ENCODE assay signal across 28 cellular contexts in the genomic region with DNA sequence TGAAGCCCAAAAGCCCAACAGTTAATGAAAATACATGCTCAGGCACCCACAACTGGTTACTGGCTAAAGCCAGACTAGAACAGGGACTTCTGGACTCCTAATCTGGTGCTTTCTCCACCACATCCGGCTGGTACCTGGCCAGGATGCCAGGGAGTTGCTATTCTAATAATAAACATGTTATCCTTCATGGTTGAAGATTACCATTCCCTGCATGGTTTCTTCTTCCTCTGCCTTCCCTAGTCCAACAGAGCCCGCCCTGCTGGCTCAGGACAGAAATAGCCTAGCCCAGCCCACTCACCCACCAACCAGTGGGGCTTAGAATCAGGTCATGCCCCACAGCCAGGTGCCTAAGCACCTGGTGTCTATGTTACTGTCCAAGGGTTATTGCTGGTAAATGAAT. TPM values are rescaled to one million over a fixed set of nuclear protein-coding genes. Genes with fewer than 3 reads are reported as not detected.
DNase-seq lines count a peak whose midpoint lies in the region; ATAC-seq and TF ChIP-seq lines count a peak whose summit lies in the region.
"Had no signal": no experiment of that assay in that cellular context is flagged by ENCODE, and none has a peak within 500 bp of the region (broad histone marks: within the 10 kb centered on the region; RNA-seq: fewer than 3 reads in every experiment).

No MANE protein-coding gene starts in this region.

- H3K4me3 ChIP-seq in GM23248, result no peak overlapping the region
- H3K4me3 ChIP-seq: dorsolateral prefrontal cortex, pancreas, tibial artery had no signal

- DNase-seq in AG20443 (ENCODE audit: low spot score) (peak; percentile 25), GM23248 (no peak), fibroblast of gingiva (ENCODE audit: low read depth) (peak; percentile 10), SIG-M5 (lab: John Stamatoyannopoulos, UW) (no peak), dermis blood vessel endothelial cell (no peak), NCI-H526 treated with DMSO at 0.1 percent for 48 hours (lab: John Stamatoyannopoulos, UW) (no peak)
- DNase-seq: activated CD4-positive, alpha-beta T cell treated with anti-CD3 and anti-CD28 coated beads, Interleukin-2, amount 50 U/mL, for 1 hour; aorta; central memory CD4-positive, alpha-beta T cell; DND-41; dorsolateral prefrontal cortex; kidney; naive thymus-derived CD8-positive, alpha-beta T cell; NCI-H1105 treated with DMSO at 0.1 percent for 48 hours; NCI-H2107; NCI-H510A; NK-92 treated with Interleukin-12 subunit alpha and Interleukin-12 subunit beta, amount 100 ng/mL, for 24 hours; pancreas; stimulated activated CD4-positive, alpha-beta T cell treated with anti-CD3 and anti-CD28 coated beads, Interleukin-2, amount 100 ng/mL, for 48 hours; T-helper 2 cell; tibial artery had no signal

- peak overlapping the region; percentile 96 to 99 (median 97) for H3K27ac Mint-ChIP-seq in nephron
- H3K27ac Mint-ChIP-seq: activated naive CD4-positive, alpha-beta T cell treated with anti-CD3 and anti-CD28 coated beads, Interleukin-2, amount 50 U/mL, for 24 hours; activated T-helper 1 cell treated with anti-CD3 and anti-CD28 coated beads, Interleukin-12 subunit alpha, Interleukin-12 subunit beta, Interleukin-2, Interleukin-4 antibody, amounts not matched to agents 30 ng/mL and 10 ng/mL and 1 ng/mL, durations not matched to agents 14 hours and 24 hours and 36 hours; B cell; memory B cell; naive thymus-derived CD8-positive, alpha-beta T cell had no signal

- H3K4me2 ChIP-seq in GM23248 (ENCODE audit: unreplicated experiment), result no peak overlapping the region

- H3K27me3 ChIP-seq in GM23248 (replicated peaks; ENCODE audit: insufficient read depth), result no peaks in the 10 kb centered on the region
- H3K27me3 ChIP-seq: pancreas, tibial artery had no signal

- no peak for ATAC-seq in HG02885 (IDR thresholded peaks at IDR 0.05; ENCODE audit: poor library complexity, unreplicated experiment)
- ATAC-seq: naive thymus-derived CD8-positive, alpha-beta T cell had no signal

- no peaks in the 10 kb centered on the region for H3K27me3 Mint-ChIP-seq in nephron (ENCODE audit: low read depth)

- H3K9ac ChIP-seq in GM23248, result 0 out of 2 replicates have a peak overlapping the region, but pooled peaks have one; percentile 5

- H3K9me2 ChIP-seq in GM23248 (ENCODE audit: insufficient read depth), result no peaks in the 10 kb centered on the region

- no peaks in the 10 kb centered on the region for H4K20me1 ChIP-seq in GM23248 (ENCODE audit: insufficient read depth)

- H3K4me1 ChIP-seq in GM23248 (ENCODE audit: insufficient read depth), result peaks cover 21% of the 10 kb centered on the region

- WGBS in GM23248 (ENCODE audit: low coverage in 1 of 2, low lambda C conversion rate in 2 of 2, missing lambda C conversion rate in 2 of 2), 2 experiments, result 48 to 53% methylated on average over 2 of the region's 2 CpGs

- no peaks in the 10 kb centered on the region for H3K36me3 ChIP-seq in GM23248 (ENCODE audit: low read depth)
- H3K36me3 ChIP-seq: pancreas, tibial artery had no signal

- no peaks in the 10 kb centered on the region for H3K9me3 Mint-ChIP-seq in nephron
- H3K9me3 Mint-ChIP-seq: activated naive CD4-positive, alpha-beta T cell treated with anti-CD3 and anti-CD28 coated beads, Interleukin-2, amount 50 U/mL, for 24 hours; activated T-helper 1 cell treated with anti-CD3 and anti-CD28 coated beads, Interleukin-12 subunit alpha, Interleukin-12 subunit beta, Interleukin-2, Interleukin-4 antibody, amounts not matched to agents 30 ng/mL and 10 ng/mL and 1 ng/mL, durations not matched to agents 14 hours and 24 hours and 36 hours; memory B cell; naive thymus-derived CD8-positive, alpha-beta T cell; stimulated activated naive CD8-positive, alpha-beta T cell treated with anti-CD3 and anti-CD28 coated beads, Interleukin-15, Interleukin-2, amounts not matched to agents 100 ng/mL and 50 ng/mL, for 24 hours had no signal

- H3K27ac ChIP-seq in GM23248, result peak overlapping the region; percentile 11; the same call in 1 of the 2 replicates
- H3K27ac ChIP-seq: dorsolateral prefrontal cortex, pancreas, tibial artery had no signal

- H3K79me2 ChIP-seq in GM23248 (ENCODE audit: insufficient read depth), result 0 out of 2 replicates have a peak, but pooled peaks cover under 1% of the 10 kb centered on the region

- H3K9me3 ChIP-seq in GM23248 (ENCODE audit: low read depth), result no peaks in the 10 kb centered on the region
- H3K9me3 ChIP-seq: pancreas, tibial artery had no signal

- TF ChIP-seq CTCF in nephron (IDR thresholded peaks at IDR 0.05; ENCODE audit: unreplicated experiment in 3 of 3), result no peak

- peaks cover 71% of the 10 kb centered on the region for H3K4me1 Mint-ChIP-seq in nephron
- H3K4me1 Mint-ChIP-seq: activated naive CD4-positive, alpha-beta T cell treated with anti-CD3 and anti-CD28 coated beads, Interleukin-2, amount 50 U/mL, for 24 hours; B cell; memory B cell had no signal

- H3F3A ChIP-seq in GM23248 (ENCODE audit: insufficient read depth), result peaks cover 5% of the 10 kb centered on the region; the same call in 1 of the 2 replicates

- no peak overlapping the region for H3K4me3 Mint-ChIP-seq in nephron
- H3K4me3 Mint-ChIP-seq: activated naive CD4-positive, alpha-beta T cell treated with anti-CD3 and anti-CD28 coated beads, Interleukin-2, amount 50 U/mL, for 24 hours; activated T-helper 1 cell treated with anti-CD3 and anti-CD28 coated beads, Interleukin-12 subunit alpha, Interleukin-12 subunit beta, Interleukin-2, Interleukin-4 antibody, amounts not matched to agents 30 ng/mL and 10 ng/mL and 1 ng/mL, durations not matched to agents 14 hours and 24 hours and 36 hours; B cell; memory B cell; stimulated activated naive CD8-positive, alpha-beta T cell treated with anti-CD3 and anti-CD28 coated beads, Interleukin-15, Interleukin-2, amounts not matched to agents 100 ng/mL and 50 ng/mL, for 24 hours had no signal

- peak overlapping the region; percentile 64 for H2AFZ ChIP-seq in GM23248

- in situ Hi-C loops in GM23248 (cut with MboI), result no loop called here

- H3K36me3 Mint-ChIP-seq in nephron (ENCODE audit: low read depth), result no peaks in the 10 kb centered on the region
- H3K36me3 Mint-ChIP-seq: activated naive CD4-positive, alpha-beta T cell treated with anti-CD3 and anti-CD28 coated beads, Interleukin-2, amount 50 U/mL, for 24 hours; memory B cell; naive thymus-derived CD8-positive, alpha-beta T cell had no signal

RNA-seq across cellular contexts. Expression of a gene that starts 35.5 kb away (rescaled TPM):
- total RNA-seq in GM23248 (2014; rRNA removed; shearing (Covaris generic)), result 186 and 243 TPM in 2 replicates
- 96.9 and 101 TPM in 2 replicates for polyA plus RNA-seq in GM23248 (2016; fragmentation: Nextera tagmentation; extraction: Ambion mirVana)
- 27.4 and 29.4 TPM in 2 replicates for total RNA-seq in dermis blood vessel endothelial cell

RNA-seq across cellular contexts. Expression of a gene that starts 46.6 kb away (rescaled TPM):
- 20.9 and 29.8 TPM in 2 replicates for total RNA-seq in GM23248 (2014; rRNA removed; shearing (Covaris generic))
- 36.3 and 36.9 TPM in 2 replicates for polyA plus RNA-seq in GM23248 (2016; fragmentation: Nextera tagmentation; extraction: Ambion mirVana)
- total RNA-seq in dermis blood vessel endothelial cell, result 14.3 and 21.8 TPM in 2 replicates

RNA-seq across cellular contexts. Expression of a gene that starts 46.8 kb away (rescaled TPM):
- 34.4 and 36.0 TPM in 2 replicates for total RNA-seq in GM23248 (2014; rRNA removed; shearing (Covaris generic))
- polyA plus RNA-seq in GM23248 (2016; fragmentation: Nextera tagmentation; extraction: Ambion mirVana), result 52.2 and 56.5 TPM in 2 replicates
- total RNA-seq in dermis blood vessel endothelial cell, result 20.3 and 21.1 TPM in 2 replicates

Comparison
In these comparisons a context has a peak if more than half of its experiments do, and no peak if none do; other contexts are left out.
1. DNase-seq: peak in AG20443 (single experiment) and fibroblast of gingiva (single experiment); none in GM23248 (single experiment), SIG-M5 (single experiment), dermis blood vessel endothelial cell (single experiment) and NCI-H526 treated with DMSO at 0.1 percent for 48 hours (single experiment).